Comparison of ENCODE assay signal across 17 cellular contexts in genomic region chr17:77210331-77210730, GRCh38.
A peak's percentile ranks its signal among the peaks of the same experiment; 100 is the strongest.
DNase-seq lines count a peak whose midpoint lies in the region; ATAC-seq and TF ChIP-seq lines count a peak whose summit lies in the region.
"Had no signal": no experiment of that assay in that cellular context is flagged by ENCODE, and none has a peak within 500 bp of the region (broad histone marks: within the 10 kb centered on the region; RNA-seq: fewer than 3 reads in every experiment).

No MANE protein-coding gene starts in this region.

- BruUV-seq in Calu3 (replicated peaks; lab: Mats Ljungman, UMichigan) = no TSS peak

- no peaks in the 10 kb centered on the region for H3K9me3 Mint-ChIP-seq in Calu3 (ENCODE audit: low read depth, unreplicated experiment)
- H3K9me3 Mint-ChIP-seq: dendritic cell treated with granulocyte-macrophage colony-stimulating factor and Interleukin-4, amounts not matched to agents 40 ng/mL and 50 ng/mL, for 4 days; HFFc6; T-helper 2 cell treated with Interferon-gamma antibody and Interleukin-4, amounts not matched to agents 5 μg/mL and 100 μg/mL, for 36 hours had no signal

- H3K36me3 Mint-ChIP-seq in Calu3 (ENCODE audit: insufficient read depth, unreplicated experiment) = peaks cover 43% of the 10 kb centered on the region

- H3K9me3 ChIP-seq in left ventricle myocardium inferior (replicated peaks) (no peaks in the 10 kb centered on the region), lower lobe of right lung (no peaks in the 10 kb centered on the region), upper lobe of right lung (no peaks in the 10 kb centered on the region)
- H3K9me3 ChIP-seq: adrenal gland, MG63 had no signal

- H3K27me3 ChIP-seq in left ventricle myocardium inferior (ENCODE audit: low read depth) (no peaks in the 10 kb centered on the region), lower lobe of right lung (ENCODE audit: low read depth) (no peaks in the 10 kb centered on the region), upper lobe of right lung (no peaks in the 10 kb centered on the region)
- H3K27me3 ChIP-seq: adrenal gland, MG63 had no signal

- H3K4me3 ChIP-seq in left ventricle myocardium inferior = no peak overlapping the region
- H3K4me3 ChIP-seq in lower lobe of right lung = no peak overlapping the region
- no peak overlapping the region for H3K4me3 ChIP-seq in upper lobe of right lung
- H3K4me3 ChIP-seq: adrenal gland, MG63, skin epidermis had no signal

- no peaks in the 10 kb centered on the region for H3K4me1 Mint-ChIP-seq in Calu3 (ENCODE audit: low read depth, unreplicated experiment)

- H3K27ac Mint-ChIP-seq in Calu3 (ENCODE audit: unreplicated experiment) = no peak overlapping the region
- H3K27ac Mint-ChIP-seq: dendritic cell treated with granulocyte-macrophage colony-stimulating factor and Interleukin-4, amounts not matched to agents 40 ng/mL and 50 ng/mL, for 4 days; HFFc6; T-helper 2 cell treated with Interferon-gamma antibody and Interleukin-4, amounts not matched to agents 5 μg/mL and 100 μg/mL, for 36 hours had no signal

- H3K4me1 ChIP-seq in left ventricle myocardium inferior (peaks cover 98% of the 10 kb centered on the region), lower lobe of right lung (peaks cover 39% of the 10 kb centered on the region), upper lobe of right lung (peaks cover 27% of the 10 kb centered on the region)

- peaks cover 98% of the 10 kb centered on the region for H3K36me3 ChIP-seq in left ventricle myocardium inferior
- peaks cover 100% of the 10 kb centered on the region for H3K36me3 ChIP-seq in lower lobe of right lung
- peaks cover 98% of the 10 kb centered on the region for H3K36me3 ChIP-seq in upper lobe of right lung

- DNase-seq in left ventricle myocardium inferior (no peak), left cardiac atrium (no peak), SHP77 treated with DMSO at 0.1 percent for 48 hours (lab: John Stamatoyannopoulos, UW) (peak; percentile 44), lower lobe of right lung (no peak), upper lobe of right lung (no peak), Calu3 (no peak)
- DNase-seq: activated T-cell treated with anti-CD3 and anti-CD28 coated beads, Interleukin-2, amount 50 U/mL, for 1 hour; HFFc6; mammary epithelial cell; MG63; NCI-H446 treated with DMSO at 0.1 percent for 48 hours had no signal

- intact Hi-C loops in left ventricle myocardium inferior (cut with micrococcal nuclease) = no loop called here
- intact Hi-C loops in left cardiac atrium (cut with DNase I) = loop anchor here in 1 of 2 donors (5.0 kb wide), 1 partner anchor 37 kb away; no protein-coding TSS in a partner anchor
- intact Hi-C loops in lower lobe of right lung (cut with DNase I) = loop anchor here (10.0 kb wide), 1 partner anchor 116 kb away; no protein-coding TSS in a partner anchor
- intact Hi-C loops in upper lobe of right lung (cut with DNase I) = loop anchor here (10.0 kb wide), 1 partner anchor 116 kb away; no protein-coding TSS in a partner anchor
- intact Hi-C loops in Calu3 (cut with micrococcal nuclease; ENCODE audit: unreplicated experiment) = no loop called here

- H3K27me3 Mint-ChIP-seq in Calu3 (ENCODE audit: unreplicated experiment) = no peaks in the 10 kb centered on the region
- H3K27me3 Mint-ChIP-seq: dendritic cell treated with granulocyte-macrophage colony-stimulating factor and Interleukin-4, amounts not matched to agents 40 ng/mL and 50 ng/mL, for 4 days had no signal

- no peak overlapping the region for H3K4me3 Mint-ChIP-seq in Calu3 (ENCODE audit: low read depth, unreplicated experiment)
- H3K4me3 Mint-ChIP-seq: dendritic cell treated with granulocyte-macrophage colony-stimulating factor and Interleukin-4, amounts not matched to agents 40 ng/mL and 50 ng/mL, for 4 days; HFFc6; T-helper 2 cell treated with Interferon-gamma antibody and Interleukin-4, amounts not matched to agents 5 μg/mL and 100 μg/mL, for 36 hours had no signal

- TF ChIP-seq CTCF in left ventricle myocardium inferior (IDR thresholded peaks at IDR 0.05; ENCODE audit: borderline replicate concordance) = no peak
- no peak for TF ChIP-seq CTCF in lower lobe of right lung (IDR thresholded peaks at IDR 0.05)
- no peak for TF ChIP-seq CTCF in upper lobe of right lung (IDR thresholded peaks at IDR 0.05)
- no peak for TF ChIP-seq CTCF in Calu3 (IDR thresholded peaks at IDR 0.05; ENCODE audit: unreplicated experiment)

- CTCF ChIA-PET in Calu3 (lab: Charles Lee) = no interaction called here

- ATAC-seq in left cardiac atrium = no peak
- ATAC-seq in lower lobe of right lung = no peak
- ATAC-seq in upper lobe of right lung = no peak
- no peak for ATAC-seq in HG03139 (IDR thresholded peaks at IDR 0.05; ENCODE audit: unreplicated experiment)
- ATAC-seq in GM21526 (IDR thresholded peaks at IDR 0.05; ENCODE audit: low FRiP score, unreplicated experiment) = no peak

- H3K27ac ChIP-seq in left ventricle myocardium inferior (replicated peaks) (peak overlapping the region; percentile 64), lower lobe of right lung (peak overlapping the region; percentile 33), upper lobe of right lung (peak overlapping the region; percentile 3)

Comparison
In these comparisons a context has a peak if more than half of its experiments do, and no peak if none do; other contexts are left out.
1. H3K27ac ChIP-seq: peak in every context shown above with its lines; median percentile 64 in left ventricle myocardium inferior; 33 in lower lobe of right lung; 3 in upper lobe of right lung.
2. intact Hi-C loops: an anchor here in lower lobe of right lung (10.0 kb wide) and upper lobe of right lung (10.0 kb wide); none called in left ventricle myocardium inferior and Calu3.